In the genomic region with DNA sequence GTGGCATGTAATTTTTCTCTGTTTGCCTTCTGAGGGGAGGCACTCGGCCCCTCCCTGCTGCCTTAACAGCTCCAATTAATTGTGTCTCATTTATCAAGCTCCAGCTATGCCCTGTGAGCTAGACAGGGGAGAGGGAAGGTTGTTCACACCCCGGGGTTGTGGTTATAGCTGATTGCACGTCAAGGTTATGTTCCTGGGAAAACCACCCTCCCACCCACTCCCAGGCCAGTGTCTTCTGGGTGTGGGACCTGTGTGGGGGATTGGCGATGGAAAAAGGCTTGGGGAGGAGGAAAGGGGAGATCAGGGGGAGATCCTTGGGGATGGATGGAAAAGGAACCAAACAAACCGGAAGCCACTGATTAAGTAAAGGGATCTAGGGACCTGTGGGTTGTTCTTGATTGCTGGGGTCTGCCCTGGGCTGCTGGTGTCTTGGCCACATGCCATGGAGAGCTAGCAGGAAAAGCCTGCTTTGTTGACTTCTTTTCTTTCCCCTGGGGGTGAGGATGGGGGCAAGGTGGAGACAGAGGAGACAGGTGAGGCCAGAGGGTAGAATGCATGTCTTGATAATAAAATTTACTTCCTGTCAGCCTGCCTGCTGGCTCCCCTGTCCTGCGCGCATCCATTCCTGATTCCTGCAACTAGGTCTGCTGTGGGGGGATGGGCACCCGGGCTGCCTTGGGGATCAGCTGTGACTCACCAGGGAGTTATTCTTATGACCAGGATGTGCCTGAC, we compare ENCODE assay signal across 8 cellular contexts. TPM values are rescaled to one million over a fixed set of nuclear protein-coding genes. Genes with fewer than 3 reads are reported as not detected.
DNase-seq lines count a peak whose midpoint lies in the region; ATAC-seq and TF ChIP-seq lines count a peak whose summit lies in the region.

No MANE protein-coding gene starts in this region.

- H3K9me3 ChIP-seq in H9 (ENCODE audit: control insufficient read depth, low read depth, low read length), result no peaks in the 10 kb centered on the region
- no peaks in the 10 kb centered on the region for H3K9me3 ChIP-seq in heart left ventricle

- no peak overlapping the region for H3K9ac ChIP-seq in H9 (ENCODE audit: extremely low read depth, insufficient read length, low read length)

- H3K23me2 ChIP-seq in H9 (ENCODE audit: insufficient read length, low read depth, low read length, poor library complexity, severe bottlenecking), result no peaks in the 10 kb centered on the region

- no peak overlapping the region for H2AK5ac ChIP-seq in H9 (ENCODE audit: insufficient read length, low read length)

- no peak overlapping the region for H2AFZ ChIP-seq in H9 (ENCODE audit: low read length)

- H3K23ac ChIP-seq in H9 (ENCODE audit: insufficient read length, low read depth, low read length), result no peak overlapping the region

- no peak overlapping the region for H3K27ac ChIP-seq in H9 (ENCODE audit: insufficient read length, low read depth, low read length)
- H3K27ac ChIP-seq in heart left ventricle, result peak overlapping the region in 6 of 12 donors; percentile 11 to 78 (median 34)

- H3K79me2 ChIP-seq in H9 (ENCODE audit: insufficient read depth, low read length), result peaks cover 11% of the 10 kb centered on the region; the same call in 1 of the 2 replicates

- H2BK15ac ChIP-seq in H9 (ENCODE audit: low read depth, low read length), result no peak overlapping the region

- DNase-seq in AG08395 (ENCODE audit: low spot score), result peak; percentile 97
- DNase-seq in H9, result peak; percentile 92
- peak; percentile 98 for DNase-seq in NCI-H69 (lab: John Stamatoyannopoulos, UW)
- peak; percentile 65 for DNase-seq in activated naive CD8-positive, alpha-beta T cell treated with anti-CD3 and anti-CD28 coated beads for 36 hours
- peak; percentile 84 to 94 (median 88) for DNase-seq in heart left ventricle
- DNase-seq in posterior vena cava (ENCODE audit: low spot score), result peak; percentile 95
- no peak for DNase-seq in GM20000 (ENCODE audit: low spot score)

- no peaks in the 10 kb centered on the region for H3K27me3 ChIP-seq in H9 (ENCODE audit: insufficient read depth, low read length)
- H3K27me3 ChIP-seq in heart left ventricle, result no peaks in the 10 kb centered on the region

- no CpG with 5 or more reads among the region's 8 CpGs for WGBS in H9 (ENCODE audit: extremely low coverage, insufficient read length, low lambda C conversion rate)
- 23 to 33% (median 28%) methylated on average over 8 of the region's 8 CpGs for WGBS in heart left ventricle, 4 donors

- intact Hi-C loops in heart left ventricle (cut with DNase I) (no loop called here), posterior vena cava (cut with DNase I) (loop anchor here in 1 of 2 donors (5.0 kb wide), 1 partner anchor 51 kb away; no protein-coding TSS in a partner anchor)

- no peak overlapping the region for H2BK12ac ChIP-seq in H9 (ENCODE audit: insufficient read length, low read depth, low read length)

- H3K4me1 ChIP-seq in H9 (ENCODE audit: insufficient read depth, low read length) (peaks cover 32% of the 10 kb centered on the region; the same call in 1 of the 2 replicates), heart left ventricle (peaks cover 0 to 59% (median 20%) of the 10 kb centered on the region in 12 donors)

- H3K36me3 ChIP-seq in heart left ventricle, result peaks cover 0 to 3% (median 0%) of the 10 kb centered on the region in 9 donors

- H2BK120ac ChIP-seq in H9 (ENCODE audit: low read depth, low read length, poor library complexity, severe bottlenecking), result no peak overlapping the region

- H3K4me3 ChIP-seq in heart left ventricle, result no peak overlapping the region

- H3K9me3 Mint-ChIP-seq in H9, result no peaks in the 10 kb centered on the region
- H3K9me3 Mint-ChIP-seq in activated naive CD8-positive, alpha-beta T cell treated with anti-CD3 and anti-CD28 coated beads for 36 hours, result peaks cover 4% of the 10 kb centered on the region

- no peak overlapping the region for H3K18ac ChIP-seq in H9 (ENCODE audit: insufficient read length, low read depth, low read length)

- H4K91ac ChIP-seq in H9 (ENCODE audit: insufficient read length, low read depth, low read length), result no peak overlapping the region

- no peak overlapping the region for H3K4ac ChIP-seq in H9 (ENCODE audit: low read depth, low read length)

- TF ChIP-seq CTCF in H9 (conservative IDR thresholded peaks at IDR 0.05) (no peak), heart left ventricle (IDR thresholded peaks at IDR 0.05) (no peak), GM20000 (IDR thresholded peaks at IDR 0.05; ENCODE audit: extremely low read depth, missing control alignments) (no peak)

- no peak overlapping the region for H3T11ph ChIP-seq in H9 (ENCODE audit: low read length)

- H3K4me1 Mint-ChIP-seq in H9, result peaks cover 75 to 79% of the 10 kb centered on the region in 2 experiments
- peaks cover 96% of the 10 kb centered on the region for H3K4me1 Mint-ChIP-seq in activated naive CD8-positive, alpha-beta T cell treated with anti-CD3 and anti-CD28 coated beads for 36 hours

- peak overlapping the region; percentile 34 to 53; a peak in 4 of 5 replicates for H3K4me3 Mint-ChIP-seq in H9
- peak overlapping the region; percentile 73 for H3K4me3 Mint-ChIP-seq in activated naive CD8-positive, alpha-beta T cell treated with anti-CD3 and anti-CD28 coated beads for 36 hours

- peak; percentile 87 to 93 (median 91) for ATAC-seq in heart left ventricle
- ATAC-seq in HG03565 (IDR thresholded peaks at IDR 0.05; ENCODE audit: unreplicated experiment), result no peak

- H3K27me3 Mint-ChIP-seq in H9 (ENCODE audit: low read depth), result no peaks in the 10 kb centered on the region
- no peaks in the 10 kb centered on the region for H3K27me3 Mint-ChIP-seq in activated naive CD8-positive, alpha-beta T cell treated with anti-CD3 and anti-CD28 coated beads for 36 hours

- peak overlapping the region; percentile 93 to 98 (median 98) for H3K27ac Mint-ChIP-seq in H9
- peak overlapping the region; percentile 99 for H3K27ac Mint-ChIP-seq in activated naive CD8-positive, alpha-beta T cell treated with anti-CD3 and anti-CD28 coated beads for 36 hours

- H4K20me1 ChIP-seq in H9 (ENCODE audit: control insufficient read depth, insufficient read depth, insufficient read length), result no peaks in the 10 kb centered on the region

- no peak overlapping the region for H3K56ac ChIP-seq in H9 (ENCODE audit: insufficient read length, low read depth, low read length)

- no peak for TF ChIP-seq POLR2A in heart left ventricle (IDR thresholded peaks at IDR 0.05)

- H2BK20ac ChIP-seq in H9 (ENCODE audit: low read depth, low read length, poor library complexity, severe bottlenecking), result no peak overlapping the region

- no peak overlapping the region for H4K8ac ChIP-seq in H9 (replicated peaks; ENCODE audit: insufficient read length, low read depth, low read length)

- no peak overlapping the region for H3K14ac ChIP-seq in H9 (ENCODE audit: insufficient read depth, low read length)

- H4K5ac ChIP-seq in H9 (ENCODE audit: insufficient read length, low read depth, low read length), result no peak overlapping the region

- H3K4me2 ChIP-seq in H9 (ENCODE audit: insufficient read depth, insufficient read length, low read length), result peak overlapping the region; percentile 21

- H3K36me3 Mint-ChIP-seq in H9 (ENCODE audit: insufficient read depth in 1 of 3, low read depth in 3 of 3), result peaks cover 11 to 24% (median 16%) of the 10 kb centered on the region in 3 experiments; a peak in 6 of 7 replicates
- peaks cover 35% of the 10 kb centered on the region for H3K36me3 Mint-ChIP-seq in activated naive CD8-positive, alpha-beta T cell treated with anti-CD3 and anti-CD28 coated beads for 36 hours

- H3K79me1 ChIP-seq in H9 (ENCODE audit: insufficient read depth, low read depth, low read length, poor library complexity, severe bottlenecking), result peaks cover 7% of the 10 kb centered on the region

- no peak overlapping the region for H2BK5ac ChIP-seq in H9 (ENCODE audit: insufficient read length, low read length)

RNA-seq across cellular contexts. Expression of a gene that starts 14.1 kb away (rescaled TPM):
- total RNA-seq in H9 (2021) (64.4 and 68.3 TPM in 2 replicates), heart left ventricle (10 to 100 TPM in 3 of 9 donors, 1 to 10 TPM in 6; 2.9 to 20.5 (median 5.8) TPM), posterior vena cava (10 to 100 TPM in 1 of 2 donors, 1 to 10 TPM in 1; 9.4 to 15.7 TPM)
- 10 to 100 TPM; 47.5 to 47.9 TPM for total RNA-seq in activated naive CD8-positive, alpha-beta T cell treated with anti-CD3 and anti-CD28 coated beads for 36 hours
- polyA plus RNA-seq in heart left ventricle, result under 1 TPM; 0.72 to 0.83 TPM
